Comparison of ENCODE assay signal across 9 cellular contexts in the genomic region with DNA sequence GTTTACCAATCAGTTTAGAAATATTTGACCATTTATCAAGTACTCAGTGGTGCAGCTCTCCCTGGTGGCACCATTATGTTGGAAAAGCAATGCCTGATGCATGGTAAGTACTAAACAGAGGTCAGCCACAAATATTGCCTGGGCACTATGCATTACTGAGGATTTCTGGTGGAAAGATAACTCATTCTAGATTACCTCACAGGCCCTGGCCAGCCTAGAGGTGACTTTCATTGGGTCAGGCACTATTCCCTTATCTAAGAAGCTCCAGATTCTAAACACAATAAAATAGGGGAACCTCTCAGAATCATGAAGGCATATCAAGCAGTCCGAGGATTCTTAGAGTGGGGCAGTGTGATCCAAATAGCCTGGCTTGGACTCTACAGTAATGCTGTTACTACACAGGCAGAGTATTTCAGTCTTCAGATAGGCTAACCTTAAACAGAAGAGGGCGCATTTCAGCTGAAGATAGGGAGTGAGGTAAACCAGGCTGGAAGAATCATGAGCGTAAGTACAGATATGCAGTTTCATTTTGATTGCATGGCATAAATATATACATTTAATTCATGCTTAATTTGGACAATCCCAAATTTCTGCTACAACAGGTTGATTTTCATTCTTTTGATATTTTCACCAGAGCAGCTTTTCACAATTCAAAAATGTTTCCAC. TPM values are rescaled to one million over a fixed set of nuclear protein-coding genes. Genes with fewer than 3 reads are reported as not detected.
DNase-seq lines count a peak whose midpoint lies in the region; ATAC-seq and TF ChIP-seq lines count a peak whose summit lies in the region.
"Had no signal": no experiment of that assay in that cellular context is flagged by ENCODE, and none has a peak within 500 bp of the region (broad histone marks: within the 10 kb centered on the region; RNA-seq: fewer than 3 reads in every experiment).

No MANE protein-coding gene starts in this region.

- TF ChIP-seq CTCF in dorsolateral prefrontal cortex (IDR thresholded peaks at IDR 0.05 in 54 of 56, conservative IDR thresholded peaks at IDR 0.05 in 2 of 56; ENCODE audit: low read depth in 1 of 56, partially characterized antibody in 56 of 56) = peak in 40 of 56 donors; percentile 8 to 56 (median 29)

- H3K27me3 ChIP-seq in dorsolateral prefrontal cortex = peaks cover 0 to 4% (median 0%) of the 10 kb centered on the region in 45 donors

- peak; percentile 80 for ATAC-seq in HG03139 (IDR thresholded peaks at IDR 0.05; ENCODE audit: unreplicated experiment)

- intact Hi-C loops in dorsolateral prefrontal cortex (cut with DNase I) = no loop called here

- no peak overlapping the region for H3K27ac ChIP-seq in dorsolateral prefrontal cortex

- peak overlapping the region in 22 of 59 donors; percentile 1 to 49 (median 29) for H3K4me3 ChIP-seq in dorsolateral prefrontal cortex

- DNase-seq in DMS 273 (lab: John Stamatoyannopoulos, UW; ENCODE audit: unreplicated experiment) (peak; percentile 69), GM19240 (ENCODE audit: insufficient read length, low spot score) (peak; percentile 6), NCI-H82 (lab: John Stamatoyannopoulos, UW) (peak; percentile 70), dorsolateral prefrontal cortex (no peak), pons (ENCODE audit: low spot score) (peak; percentile 46), ureter (ENCODE audit: low spot score) (no peak)
- DNase-seq in activated naive CD4-positive, alpha-beta T cell treated with anti-CD3 and anti-CD28 coated beads, Interleukin-2, amount 50 U/mL, for 16 hours = no peak
- DNase-seq: activated B cell treated with CpG ODN at 0.5 μM for 24 hours had no signal

RNA-seq across cellular contexts. Expression of a gene that starts 12.1 kb away (rescaled TPM):
- total RNA-seq in dorsolateral prefrontal cortex (under 1 TPM in 14 of 120 experiments, not detected in 106; 0.09 to 0.51 (median 0.24) TPM), ureter (not detected)

Comparison
In these comparisons a context has a peak if more than half of its experiments do, and no peak if none do; other contexts are left out.
1. DNase-seq: peak in DMS 273 (single experiment), GM19240 (single experiment), NCI-H82 (single experiment) and pons (single experiment); none in dorsolateral prefrontal cortex (0 of 10), activated naive CD4-positive, alpha-beta T cell treated with anti-CD3 and anti-CD28 coated beads, Interleukin-2, amount 50 U/mL, for 16 hours (single experiment) and ureter (single experiment).